ENCODE assay signal across 8 cellular contexts in the genomic region with DNA sequence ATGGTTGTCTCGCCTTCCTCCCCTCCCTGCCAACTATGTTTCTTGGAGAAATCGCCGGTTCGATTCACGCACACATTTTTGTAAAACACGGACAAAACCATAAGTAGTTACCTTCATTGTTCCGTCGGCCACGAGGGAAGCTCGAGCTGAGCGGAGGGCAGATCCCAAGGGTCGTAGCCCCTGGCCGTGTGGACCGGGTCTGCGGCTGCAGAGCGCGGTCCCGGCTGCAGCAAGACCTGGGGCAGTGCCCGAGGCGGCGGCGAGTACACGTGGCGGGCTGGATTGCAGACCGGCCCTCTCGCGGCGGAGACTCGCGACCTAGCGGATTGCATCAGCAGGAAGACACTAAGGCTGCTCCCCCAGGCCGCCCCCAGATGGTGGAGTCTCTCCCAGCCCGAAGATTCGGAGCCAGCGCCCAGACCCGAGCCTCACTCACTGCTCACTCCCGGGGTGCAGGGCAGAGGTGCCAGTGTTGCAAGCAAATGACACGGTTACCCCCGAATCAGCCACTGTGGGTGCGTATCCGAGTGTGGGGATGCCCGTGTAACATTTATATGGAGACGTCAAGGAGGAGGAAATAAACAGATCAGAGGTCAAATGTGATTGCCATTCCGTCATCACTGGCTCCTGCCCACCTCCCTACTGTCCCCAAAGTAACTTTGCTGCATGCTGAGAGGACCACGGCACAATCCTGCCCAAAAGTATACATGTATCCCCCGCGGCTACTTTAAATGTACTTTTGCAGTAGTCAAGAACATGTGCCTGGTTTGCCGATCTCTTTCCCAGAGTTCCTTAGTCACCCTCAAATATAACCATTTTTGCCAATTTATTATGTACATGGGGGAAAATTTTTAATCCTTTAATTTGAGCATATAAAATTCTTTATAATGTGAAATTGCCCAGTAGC. TPM values are rescaled to one million over a fixed set of nuclear protein-coding genes. Genes with fewer than 3 reads are reported as not detected.
A peak's percentile ranks its signal among the peaks of the same experiment; 100 is the strongest.
DNase-seq lines count a peak whose midpoint lies in the region; ATAC-seq, FAIRE-seq and TF ChIP-seq lines count a peak whose summit lies in the region.

A gene with protein sequence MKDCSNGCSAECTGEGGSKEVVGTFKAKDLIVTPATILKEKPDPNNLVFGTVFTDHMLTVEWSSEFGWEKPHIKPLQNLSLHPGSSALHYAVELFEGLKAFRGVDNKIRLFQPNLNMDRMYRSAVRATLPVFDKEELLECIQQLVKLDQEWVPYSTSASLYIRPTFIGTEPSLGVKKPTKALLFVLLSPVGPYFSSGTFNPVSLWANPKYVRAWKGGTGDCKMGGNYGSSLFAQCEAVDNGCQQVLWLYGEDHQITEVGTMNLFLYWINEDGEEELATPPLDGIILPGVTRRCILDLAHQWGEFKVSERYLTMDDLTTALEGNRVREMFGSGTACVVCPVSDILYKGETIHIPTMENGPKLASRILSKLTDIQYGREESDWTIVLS (minus strand): TSS at position 286 of the 907 bp plus-strand sequence. CDS start 169 bp downstream, at position 117.

- no peak within 1 kb of the TSS for H3K9ac ChIP-seq in kidney (ENCODE audit: low read length in 2 of 2)

- intact Hi-C loops in T-helper 1 cell treated with Interleukin-12 subunit alpha and Interleukin-12 subunit beta and Interleukin-4 antibody, amounts not matched to agents 30 ng/mL and 1 ng/mL, for 36 hours (cut with micrococcal nuclease) = loop anchor here (1.0 kb wide), 1 partner anchor 110 kb away; no protein-coding TSS in a partner anchor
- intact Hi-C loops in kidney (cut with DNase I) = no loop called here

- H3K4me3 Mint-ChIP-seq in central memory CD8-positive, alpha-beta T cell = peak within 1 kb of the TSS; percentile 86

- no peaks in the 10 kb centered on the region for H3K9me3 ChIP-seq in kidney (ENCODE audit: control insufficient read depth in 1 of 2, low read length in 2 of 2)

- peaks cover 28% of the 10 kb centered on the region for H3K4me1 Mint-ChIP-seq in central memory CD8-positive, alpha-beta T cell

- ATAC-seq in central memory CD8-positive, alpha-beta T cell (replicated peaks; ENCODE audit: extremely low read depth, poor library complexity, severe bottlenecking) = peak; percentile 70

- TF ChIP-seq POLR2A in GM19193 (IDR thresholded peaks at IDR 0.05; ENCODE audit: extremely low read depth, insufficient read depth, insufficient read length) = peak; percentile 67

- H3K9me3 Mint-ChIP-seq in central memory CD8-positive, alpha-beta T cell = no peaks in the 10 kb centered on the region

- H3K27ac ChIP-seq in HL-60 (replicated peaks) (peak within 1 kb of the TSS; percentile 87), kidney (ENCODE audit: low read depth in 2 of 2, low read length in 2 of 2) (no peak within 1 kb of the TSS)

- DNase-seq in Ammon's horn (ENCODE audit: low spot score) = peak; percentile 72
- DNase-seq in HL-60 (ENCODE audit: low read depth in 1 of 2, low spot score in 1 of 2) = peak; percentile 69 to 82
- DNase-seq in central memory CD8-positive, alpha-beta T cell (ENCODE audit: low spot score in 2 of 2) = peak in 1 of 2 donors; percentile 19
- peak; percentile 88 for DNase-seq in kidney
- DNase-seq in stimulated activated CD4-positive, alpha-beta T cell treated with anti-CD3 and anti-CD28 coated beads, Interleukin-12 subunit alpha, Interleukin-12 subunit beta, amount 100 ng/mL, for 24 hours (ENCODE audit: low read depth in 2 of 2) = peak; percentile 14 to 22
- no peak for DNase-seq in inferior parietal cortex (ENCODE audit: extremely low spot score)

- no peak for FAIRE-seq in kidney (lab: Jason Lieb, UNC)

- peak within 1 kb of the TSS; percentile 54 for H3K27ac Mint-ChIP-seq in central memory CD8-positive, alpha-beta T cell (ENCODE audit: low read depth)

- H3K27me3 Mint-ChIP-seq in central memory CD8-positive, alpha-beta T cell = peaks cover 65% of the 10 kb centered on the region

- no peaks in the 10 kb centered on the region for H3K27me3 ChIP-seq in HL-60 (ENCODE audit: insufficient read depth, poor library complexity, severe bottlenecking)

- H3K36me3 ChIP-seq in kidney (ENCODE audit: control insufficient read depth in 1 of 2, insufficient read depth in 2 of 2, low read length in 2 of 2) = no peaks in the 10 kb centered on the region

- peak within 1 kb of the TSS; percentile 52 for H3K4me3 ChIP-seq in HL-60 (replicated peaks; ENCODE audit: insufficient read depth, low read length)
- peak within 1 kb of the TSS; percentile 60 to 94 for H3K4me3 ChIP-seq in kidney (ENCODE audit: low read length in 2 of 2)

- TF ChIP-seq CTCF in HL-60 (IDR thresholded peaks at IDR 0.05; ENCODE audit: insufficient read depth, low read length) (no peak), kidney (IDR thresholded peaks at IDR 0.05; ENCODE audit: borderline replicate concordance, extremely low read depth, insufficient read depth) (no peak)

- peaks cover 0 to 3% of the 10 kb centered on the region in 2 donors for H3K4me1 ChIP-seq in kidney (ENCODE audit: control insufficient read depth in 1 of 2, insufficient read depth in 1 of 2, low read depth in 1 of 2, low read length in 2 of 2)

- H3K36me3 Mint-ChIP-seq in central memory CD8-positive, alpha-beta T cell (ENCODE audit: insufficient read depth) = peaks cover 2% of the 10 kb centered on the region

RNA-seq across cellular contexts. Expression of the gene that starts here (rescaled TPM):
- total RNA-seq in T-helper 1 cell treated with Interleukin-12 subunit alpha and Interleukin-12 subunit beta and Interleukin-4 antibody, amounts not matched to agents 30 ng/mL and 1 ng/mL, for 36 hours = 38.0 and 39.7 TPM in 2 replicates
- 15.5 TPM for total RNA-seq in kidney
- 1.3 TPM for polyA plus RNA-seq in kidney (ENCODE audit: insufficient read depth, low read depth, low replicate concordance)
